16 cellular contexts compared by ENCODE assay signal in the genomic region with DNA sequence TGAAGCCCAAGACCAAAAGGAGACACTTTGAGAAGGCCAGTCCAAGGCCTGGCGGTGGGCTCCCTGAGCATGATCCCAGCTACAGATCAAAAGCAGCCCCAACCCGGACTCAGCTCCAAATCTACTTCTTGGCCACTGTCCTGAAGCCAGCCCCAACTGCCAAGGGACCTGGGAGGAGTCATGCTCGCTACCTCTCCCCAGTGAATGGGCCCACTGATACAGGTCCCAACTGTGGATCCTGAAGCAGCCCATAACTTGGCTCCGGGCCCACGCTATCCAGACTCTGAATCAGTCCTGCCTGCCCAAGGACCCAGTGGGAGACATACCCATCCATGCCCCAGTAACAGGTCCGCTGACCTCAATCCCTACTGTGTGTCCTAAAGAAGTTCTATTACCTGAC.
DNase-seq lines count a peak whose midpoint lies in the region; ATAC-seq and TF ChIP-seq lines count a peak whose summit lies in the region.
"Had no signal": no experiment of that assay in that cellular context is flagged by ENCODE, and none has a peak within 500 bp of the region (broad histone marks: within the 10 kb centered on the region; RNA-seq: fewer than 3 reads in every experiment).

No MANE protein-coding gene starts in this region.

- H3K36me3 ChIP-seq in upper lobe of right lung, result no peaks in the 10 kb centered on the region
- H3K36me3 ChIP-seq: BLaER1 had no signal

- no peak for TF ChIP-seq CTCF in upper lobe of right lung (IDR thresholded peaks at IDR 0.05)

- DNase-seq in left cardiac atrium (peak; percentile 7), Right ventricle myocardium inferior (ENCODE audit: missing footprints) (no peak), globus pallidus (ENCODE audit: low spot score) (peak; percentile 1), upper lobe of right lung (no peak), NCI-H510A treated with DMSO at 0.1 percent for 48 hours (lab: John Stamatoyannopoulos, UW) (no peak)
- DNase-seq in activated effector memory CD4-positive, alpha-beta T cell treated with Interleukin-2 at 50 U/mL for 16 hours, result no peak
- DNase-seq: Caco-2; CD4-positive, CD25-positive, alpha-beta regulatory T cell; CD8-positive, alpha-beta T cell; DMS153; DND-41; GOT3; HCEC 1CT had no signal

- no peaks in the 10 kb centered on the region for H3K4me1 ChIP-seq in upper lobe of right lung
- H3K4me1 ChIP-seq: BLaER1, Caco-2 had no signal

- no peaks in the 10 kb centered on the region for H3K27me3 ChIP-seq in upper lobe of right lung
- H3K27me3 ChIP-seq: BLaER1 had no signal

- H3K9me3 ChIP-seq in upper lobe of right lung, result no peaks in the 10 kb centered on the region
- H3K9me3 ChIP-seq: BLaER1, Caco-2 had no signal

- ATAC-seq in left cardiac atrium (no peak), Right ventricle myocardium inferior (no peak), upper lobe of right lung (peak; percentile 24)
- ATAC-seq: CD8-positive, alpha-beta T cell had no signal

- no peak overlapping the region for H3K4me3 ChIP-seq in upper lobe of right lung
- H3K4me3 ChIP-seq: BLaER1 had no signal

- intact Hi-C loops in left cardiac atrium (cut with DNase I) (no loop called here), Right ventricle myocardium inferior (cut with DNase I) (no loop called here), upper lobe of right lung (cut with DNase I) (no loop called here)

- no peak overlapping the region for H3K27ac ChIP-seq in upper lobe of right lung
- H3K27ac ChIP-seq: 22Rv1, BLaER1, C4-2B had no signal

Comparison
In these comparisons a context has a peak if more than half of its experiments do, and no peak if none do; other contexts are left out.
1. DNase-seq: peak in left cardiac atrium (single experiment) and globus pallidus (single experiment); none in Right ventricle myocardium inferior (single experiment), upper lobe of right lung (single experiment), activated effector memory CD4-positive, alpha-beta T cell treated with Interleukin-2 at 50 U/mL for 16 hours (single experiment) and NCI-H510A treated with DMSO at 0.1 percent for 48 hours (single experiment).